17 cellular contexts compared by ENCODE assay signal in genomic region chr22:43228863-43229262, GRCh38.
"Had no signal": no experiment of that assay in that cellular context is flagged by ENCODE, and none has a peak within 500 bp of the region (broad histone marks: within the 10 kb centered on the region; RNA-seq: fewer than 3 reads in every experiment).

No MANE protein-coding gene starts in this region.

- H3K4me3 ChIP-seq: SJSA1, SK-N-MC had no signal

- FAIRE-seq: HTR-8/SVneo, RCC 7860 had no signal

- H3K9me3 ChIP-seq: SJSA1 had no signal

- H3K36me3 ChIP-seq: SJSA1 had no signal

- H3K4me1 ChIP-seq: SJSA1 had no signal

- DNase-seq: MM.1S, NCI-H1092 treated with DMSO at 0.1 percent for 48 hours, NCI-H1436, NCI-H187, NCI-H2029, NCI-H2081 treated with DMSO at 0.1 percent for 48 hours, NCI-H2171, NCI-H226, NCI-H510A, NCI-H774, Right ventricle myocardium superior, SIG-M5 had no signal

- H3K9ac ChIP-seq: KMS-11 had no signal

- H3K4me2 ChIP-seq: KMS-11 had no signal

- H3K27ac ChIP-seq: KMS-11, SJSA1, SK-N-MC had no signal
